In genomic region chr2:219405451-219405850, GRCh38 we compare ENCODE assay signal across 17 cellular contexts. TPM values are rescaled to one million over a fixed set of nuclear protein-coding genes. Genes with fewer than 3 reads are reported as not detected.
DNase-seq lines count a peak whose midpoint lies in the region; ATAC-seq, FAIRE-seq and TF ChIP-seq lines count a peak whose summit lies in the region.
"Had no signal": no experiment of that assay in that cellular context is flagged by ENCODE, and none has a peak within 500 bp of the region (broad histone marks: within the 10 kb centered on the region; RNA-seq: fewer than 3 reads in every experiment).

No MANE protein-coding gene starts in this region.

- H3K36me3 ChIP-seq in GM23338 (ENCODE audit: insufficient read depth) (no peaks in the 10 kb centered on the region), H1 (ENCODE audit: control insufficient read depth in 2 of 4, insufficient read depth in 4 of 4, low read length in 3 of 4) (no peaks in the 10 kb centered on the region), adrenal gland (replicated peaks in 1 of 2) (no peaks in the 10 kb centered on the region)
- H3K36me3 ChIP-seq: ovary had no signal

- H3K23me2 ChIP-seq in H1 (ENCODE audit: low read depth, low read length) = no peaks in the 10 kb centered on the region

- 0 out of 2 replicates have a peak overlapping the region, but pooled peaks have one; percentile 65 for H3K4me2 ChIP-seq in GM23338
- no peak overlapping the region for H3K4me2 ChIP-seq in H1 (ENCODE audit: insufficient read depth in 1 of 2, low read depth in 2 of 2, low read length in 2 of 2)

- H4K91ac ChIP-seq in H1 (replicated peaks; ENCODE audit: insufficient read length, low read length) = no peak overlapping the region

- H3K4ac ChIP-seq in H1 (replicated peaks; ENCODE audit: insufficient read length, low read depth, low read length) = no peak overlapping the region

- no peaks in the 10 kb centered on the region for H3K36me3 Mint-ChIP-seq in GM23338 (ENCODE audit: low read depth)
- H3K36me3 Mint-ChIP-seq: activated naive CD8-positive, alpha-beta T cell treated with anti-CD3 and anti-CD28 coated beads, Interleukin-2, amount 10 ng/mL, durations not matched to agents 7 days and 5 days had no signal

- peak; percentile 60 to 73 for TF ChIP-seq RAD21 in H1 (IDR thresholded peaks at IDR 0.05 in 1 of 2, conservative IDR thresholded peaks at IDR 0.05 in 1 of 2; ENCODE audit: low read depth in 2 of 2, low read length in 2 of 2)

- H3K4me3 ChIP-seq in GM23338 (no peak overlapping the region), H1 (ENCODE audit: extremely low read depth in 1 of 4, insufficient read depth in 2 of 4, low read depth in 3 of 4, low read length in 4 of 4) (no peak overlapping the region), retinal pigment epithelial cell (ENCODE audit: low read length) (no peak overlapping the region), adrenal gland (no peak overlapping the region)
- H3K4me3 ChIP-seq: ovary had no signal

- H3K56ac ChIP-seq in H1 (replicated peaks; ENCODE audit: insufficient read length, low read depth, low read length) = no peak overlapping the region

- H2BK5ac ChIP-seq in H1 (ENCODE audit: low read depth, low read length) = no peak overlapping the region

- no peak for FAIRE-seq in H1 (lab: Jason Lieb, UNC)

- H3K9me3 ChIP-seq in H1 (ENCODE audit: insufficient read depth in 2 of 2, low read depth in 1 of 2, low read length in 1 of 2) = no peaks in the 10 kb centered on the region
- no peaks in the 10 kb centered on the region for H3K9me3 ChIP-seq in adrenal gland (replicated peaks in 1 of 3)
- H3K9me3 ChIP-seq: ovary had no signal

- no peak overlapping the region for H2BK12ac ChIP-seq in H1 (ENCODE audit: low read depth, low read length)

- DNase-seq in GM23338 (ENCODE audit: low spot score) = peak; percentile 59
- DNase-seq in H1 (ENCODE audit: low read depth in 1 of 2, low spot score in 2 of 2) = peak in 1 of 2 experiments; percentile 65
- peak; percentile 72 for DNase-seq in islet precursor cell
- DNase-seq in retinal pigment epithelial cell (ENCODE audit: low read depth) = no peak
- no peak for DNase-seq in germinal center (ENCODE audit: low spot score)
- no peak for DNase-seq in activated CD4-positive, CD25-positive, alpha-beta regulatory T cell treated with anti-CD3 and anti-CD28 coated beads, Interleukin-2, amount 50 U/mL, for 72 hours
- no peak for DNase-seq in hypothalamus (lab: John Stamatoyannopoulos, UW)
- DNase-seq in adrenal gland = no peak
- DNase-seq: activated CD4-positive, CD25-positive, alpha-beta regulatory T cell; activated naive CD8-positive, alpha-beta T cell treated with anti-CD3 and anti-CD28 coated beads, Interleukin-2, amount 10 ng/mL, durations not matched to agents 7 days and 5 days; AML-193; MV-4-11; NCI-H2171; stimulated activated CD4-positive, alpha-beta T cell treated with anti-CD3 and anti-CD28 coated beads, Interleukin-2, amount 100 ng/mL, for 24 hours had no signal

- H2AFZ ChIP-seq in GM23338 = peak overlapping the region; percentile 97
- no peak overlapping the region for H2AFZ ChIP-seq in H1 (ENCODE audit: low read length)

- CTCF ChIA-PET in H1 (lab: Charles Lee; ENCODE audit: partially characterized antibody) = interaction anchor here (1.2 to 13.0 kb wide), 22 partner anchors 10 to 376 kb away, joined by 3 to 407 read pairs (median 38); partner anchors contain the start of genes DES, DNPEP, GMPPA and SPEG

- H3K18ac ChIP-seq in H1 (ENCODE audit: extremely low read depth, low read length) = no peak overlapping the region

- peak; percentile 80 for ATAC-seq in GM23338
- ATAC-seq: HCT116 had no signal

- H4K8ac ChIP-seq in H1 (ENCODE audit: extremely low read depth, insufficient read depth, low read length) = no peak overlapping the region

- no peak overlapping the region for H2AK5ac ChIP-seq in H1 (ENCODE audit: low read depth, low read length)

- no peaks in the 10 kb centered on the region for H3K79me1 ChIP-seq in H1 (ENCODE audit: low read depth, low read length)

- H3K27me3 Mint-ChIP-seq in GM23338 (ENCODE audit: insufficient read depth, low read depth, poor library complexity) = peaks cover 13% of the 10 kb centered on the region

- no peaks in the 10 kb centered on the region for H3K9me3 Mint-ChIP-seq in GM23338
- H3K9me3 Mint-ChIP-seq: activated naive CD8-positive, alpha-beta T cell treated with anti-CD3 and anti-CD28 coated beads, Interleukin-2, amount 10 ng/mL, durations not matched to agents 7 days and 5 days had no signal

- H4K20me1 ChIP-seq in GM23338 (replicated peaks; ENCODE audit: insufficient read depth) (no peaks in the 10 kb centered on the region), H1 (replicated peaks in 1 of 2; ENCODE audit: control insufficient read depth in 1 of 2, insufficient read depth in 2 of 2, low read length in 2 of 2) (no peaks in the 10 kb centered on the region)

- peaks cover 2% of the 10 kb centered on the region; the same call in 1 of the 2 replicates for H3F3A ChIP-seq in GM23338 (replicated peaks; ENCODE audit: low read depth)

- intact Hi-C loops in adrenal gland (cut with DNase I) = loop anchor here (10.0 kb wide), 1 partner anchor 69 kb away; no protein-coding TSS in a partner anchor

- no peak overlapping the region for H3K14ac ChIP-seq in H1 (ENCODE audit: insufficient read length)

- H3K4me3 Mint-ChIP-seq in GM23338 = no peak overlapping the region
- H3K4me3 Mint-ChIP-seq: activated naive CD8-positive, alpha-beta T cell treated with anti-CD3 and anti-CD28 coated beads, Interleukin-2, amount 10 ng/mL, durations not matched to agents 7 days and 5 days had no signal

- TF ChIP-seq CTCF in GM23338 (conservative IDR thresholded peaks at IDR 0.05; ENCODE audit: low read depth in 2 of 2) (peak; percentile 24 to 76; a peak in 3 of 4 replicates), H1 (IDR thresholded peaks at IDR 0.05; ENCODE audit: control extremely low read depth in 1 of 3, insufficient read depth in 1 of 3, low read depth in 1 of 3, low read length in 3 of 3) (peak; percentile 57 to 68 (median 66)), retinal pigment epithelial cell (conservative IDR thresholded peaks at IDR 0.05; ENCODE audit: low read depth, low read length) (peak; percentile 26), adrenal gland (IDR thresholded peaks at IDR 0.05) (no peak)

- no peak overlapping the region for H2BK120ac ChIP-seq in H1 (replicated peaks; ENCODE audit: low read depth, low read length)

- TF ChIP-seq POLR2A in H1 (IDR thresholded peaks at IDR 0.05; ENCODE audit: control extremely low read depth in 1 of 2, low read depth in 2 of 2, low read length in 2 of 2) = no peak
- no peak for TF ChIP-seq POLR2A in adrenal gland (IDR thresholded peaks at IDR 0.05)

- H3K27me3 ChIP-seq in GM23338 (ENCODE audit: insufficient read depth) (no peaks in the 10 kb centered on the region), H1 (replicated peaks in 1 of 4; ENCODE audit: control insufficient read depth in 3 of 4, extremely low read depth in 1 of 4, insufficient read depth in 3 of 4, low read length in 3 of 4) (peaks cover 0 to 2% (median 0%) of the 10 kb centered on the region in 4 experiments; a peak in 1 of 7 replicates), adrenal gland (no peaks in the 10 kb centered on the region)
- H3K27me3 ChIP-seq: ovary had no signal

- WGBS in H1 (ENCODE audit: extremely low coverage in 1 of 2, insufficient coverage in 1 of 2, insufficient read length in 1 of 2, insufficient replicate concordance in 2 of 2, low coverage in 1 of 2, low lambda C conversion rate in 2 of 2, missing lambda C conversion rate in 1 of 2), 2 experiments = 68% methylated on average over 9 of the region's 9 CpGs; no CpG with 5 or more reads in 1 of the 2 experiments
- WGBS in adrenal gland, 4 donors = 78 to 89% (median 83%) methylated on average over 4 to 9 of the region's 9 CpGs

- POLR2A ChIA-PET in H1 (lab: Charles Lee; ENCODE audit: partially characterized antibody) = interaction anchor here (1.3 to 2.5 kb wide), 2 partner anchors 12 to 17 kb away, joined by 8 to 17 read pairs; partner anchors contain the start of genes DES and DNPEP

- peak overlapping the region; percentile 60; the same call in 1 of the 2 replicates for H3K27ac Mint-ChIP-seq in GM23338
- H3K27ac Mint-ChIP-seq: activated naive CD8-positive, alpha-beta T cell treated with anti-CD3 and anti-CD28 coated beads, Interleukin-2, amount 10 ng/mL, durations not matched to agents 7 days and 5 days had no signal

- no peak overlapping the region for H3K9ac ChIP-seq in H1 (replicated peaks in 1 of 4; ENCODE audit: extremely low read depth in 1 of 4, low read depth in 3 of 4, low read length in 3 of 4)

- no peak for TF ChIP-seq EP300 in H1 (IDR thresholded peaks at IDR 0.05; ENCODE audit: borderline replicate concordance in 1 of 2, low read depth in 2 of 2, low read length in 2 of 2)

- H3K27ac ChIP-seq in GM23338 (ENCODE audit: low read depth) (no peak overlapping the region), H1 (ENCODE audit: low read depth, low read length) (no peak overlapping the region), adrenal gland (no peak overlapping the region)

- H3K9me2 ChIP-seq in GM23338 (ENCODE audit: insufficient read depth) = no peaks in the 10 kb centered on the region

- peaks cover 16% of the 10 kb centered on the region for H3K4me1 ChIP-seq in GM23338 (ENCODE audit: insufficient read depth)
- H3K4me1 ChIP-seq in H1 (replicated peaks in 1 of 4; ENCODE audit: control insufficient read depth in 3 of 4, insufficient read depth in 4 of 4, low read length in 3 of 4) = peaks cover 0 to 16% (median 6%) of the 10 kb centered on the region in 4 experiments; a peak in 6 of 7 replicates
- H3K4me1 ChIP-seq in adrenal gland (replicated peaks in 1 of 2) = no peaks in the 10 kb centered on the region

- H3K4me1 Mint-ChIP-seq in GM23338 = peaks cover 31% of the 10 kb centered on the region
- H3K4me1 Mint-ChIP-seq: activated naive CD8-positive, alpha-beta T cell treated with anti-CD3 and anti-CD28 coated beads, Interleukin-2, amount 10 ng/mL, durations not matched to agents 7 days and 5 days had no signal

- no peak overlapping the region for H4K5ac ChIP-seq in H1 (ENCODE audit: insufficient read length, low read depth, low read length)

- H2BK15ac ChIP-seq in H1 (ENCODE audit: low read length) = no peak overlapping the region

- no peak overlapping the region; the same call in 1 of the 2 replicates for H2BK20ac ChIP-seq in H1 (ENCODE audit: low read length)

- H3K23ac ChIP-seq in H1 (ENCODE audit: insufficient read length) = no peak overlapping the region

- H3K79me2 ChIP-seq in GM23338 (replicated peaks; ENCODE audit: insufficient read depth) (no peaks in the 10 kb centered on the region), H1 (ENCODE audit: control insufficient read depth in 1 of 2, insufficient read depth in 2 of 2, low read length in 2 of 2) (no peaks in the 10 kb centered on the region)

RNA-seq across cellular contexts. Expression of gene DES, which starts 12.7 kb away (rescaled TPM):
- 2.0 and 6.1 TPM in 2 replicates for total RNA-seq in GM23338 (2014; rRNA removed; shearing (Covaris generic))
- polyA plus RNA-seq in GM23338 (2016; fragmentation: Nextera tagmentation; extraction: Ambion mirVana) = 1.0 and 1.3 TPM in 2 replicates
- total RNA-seq in H1 (2021; fragmentation: NEBNext Ultra II Directional; extraction: Animal tissue kit (Norgen Biotek cat#: 25700)) = 1.5 and 1.8 TPM in 2 replicates
- 3.8 and 4.3 TPM in 2 replicates for polyA plus RNA-seq in H1 (2011; rRNA removed)
- 5.0 TPM for polyA plus RNA-seq in H1 (2011; cell fraction: cytosol; rRNA removed)
- polyA plus RNA-seq in H1 (2011; cell fraction: nucleus; rRNA removed) = 3.5 TPM
- 2.0 to 3.8 TPM (median 3.0 TPM) in 4 replicates for polyA plus RNA-seq in H1 (2012, experiment 1 of 2)
- 1.8 TPM for polyA plus RNA-seq in H1 (2012, experiment 2 of 2)
- polyA plus RNA-seq in H1 (2013, experiment 1 of 2) = 1.2 TPM
- polyA plus RNA-seq in H1 (2013, experiment 2 of 2) = 2.2 TPM
- polyA minus RNA-seq in H1 (2011; rRNA and poly(A)+ RNA removed) = 7.1 and 14.3 TPM in 2 replicates
- polyA minus RNA-seq in H1 (2011; cell fraction: cytosol; rRNA and poly(A)+ RNA removed) = 5.7 TPM
- polyA minus RNA-seq in H1 (2011; cell fraction: nucleus; rRNA and poly(A)+ RNA removed) = 2.7 TPM
- 10 to 100 TPM in 3 of 8 donors, 1 to 10 TPM in 5; 2.0 to 46.5 (median 8.6) TPM for total RNA-seq in adrenal gland
- 100 to 1,000 TPM in 1 of 3 donors, 10 to 100 TPM in 2; 58.4 to 283 (median 60.1) TPM for polyA plus RNA-seq in adrenal gland
- total RNA-seq: activated naive CD8-positive, alpha-beta T cell treated with anti-CD3 and anti-CD28 coated beads, Interleukin-2, amount 10 ng/mL, durations not matched to agents 7 days and 5 days; dermis microvascular lymphatic vessel endothelial cell had no signal

RNA-seq across cellular contexts. Expression of gene DNPEP, which starts 17.7 kb away (rescaled TPM):
- 58.8 and 67.9 TPM in 2 replicates for total RNA-seq in GM23338 (2014; rRNA removed; shearing (Covaris generic))
- 44.9 and 49.2 TPM in 2 replicates for polyA plus RNA-seq in GM23338 (2016; fragmentation: Nextera tagmentation; extraction: Ambion mirVana)
- total RNA-seq in H1 (2021; fragmentation: NEBNext Ultra II Directional; extraction: Animal tissue kit (Norgen Biotek cat#: 25700)) = 59.8 and 64.2 TPM in 2 replicates
- polyA plus RNA-seq in H1 (2011; rRNA removed) = 109 and 142 TPM in 2 replicates
- polyA plus RNA-seq in H1 (2011; cell fraction: cytosol; rRNA removed) = 96.0 TPM
- 161 TPM for polyA plus RNA-seq in H1 (2011; cell fraction: nucleus; rRNA removed)
- polyA plus RNA-seq in H1 (2012, experiment 1 of 2) = 58.5 to 91.4 TPM (median 86.2 TPM) in 4 replicates
- 101 TPM for polyA plus RNA-seq in H1 (2012, experiment 2 of 2)
- 58.4 TPM for polyA plus RNA-seq in H1 (2013, experiment 1 of 2)
- 61.5 TPM for polyA plus RNA-seq in H1 (2013, experiment 2 of 2)
- 69.7 and 71.8 TPM in 2 replicates for polyA minus RNA-seq in H1 (2011; rRNA and poly(A)+ RNA removed)
- 32.7 TPM for polyA minus RNA-seq in H1 (2011; cell fraction: cytosol; rRNA and poly(A)+ RNA removed)
- polyA minus RNA-seq in H1 (2011; cell fraction: nucleus; rRNA and poly(A)+ RNA removed) = 55.3 TPM
- 10 to 100 TPM; 33.5 to 59.2 (median 53.5) TPM for total RNA-seq in adrenal gland
- 100 to 1,000 TPM in 1 of 3 donors, 10 to 100 TPM in 2; 30.0 to 107 (median 93.9) TPM for polyA plus RNA-seq in adrenal gland

RNA-seq across cellular contexts. Expression of gene SPEG, which starts 29.2 kb away (rescaled TPM):
- 32.4 and 32.6 TPM in 2 replicates for total RNA-seq in GM23338 (2014; rRNA removed; shearing (Covaris generic))
- polyA plus RNA-seq in GM23338 (2016; fragmentation: Nextera tagmentation; extraction: Ambion mirVana) = 12.6 and 12.9 TPM in 2 replicates
- 32.0 and 36.7 TPM in 2 replicates for total RNA-seq in H1 (2021; fragmentation: NEBNext Ultra II Directional; extraction: Animal tissue kit (Norgen Biotek cat#: 25700))
- 19.9 and 37.1 TPM in 2 replicates for polyA plus RNA-seq in H1 (2011; rRNA removed)
- polyA plus RNA-seq in H1 (2011; cell fraction: cytosol; rRNA removed) = 41.0 TPM
- polyA plus RNA-seq in H1 (2011; cell fraction: nucleus; rRNA removed) = 98.6 TPM
- polyA plus RNA-seq in H1 (2012, experiment 1 of 2) = 20.0 to 41.3 TPM (median 36.9 TPM) in 4 replicates
- polyA plus RNA-seq in H1 (2012, experiment 2 of 2) = 18.5 TPM
- polyA plus RNA-seq in H1 (2013, experiment 1 of 2) = 41.2 TPM
- polyA plus RNA-seq in H1 (2013, experiment 2 of 2) = 36.3 TPM
- polyA minus RNA-seq in H1 (2011; rRNA and poly(A)+ RNA removed) = 7.1 and 12.4 TPM in 2 replicates
- 13.4 TPM for polyA minus RNA-seq in H1 (2011; cell fraction: cytosol; rRNA and poly(A)+ RNA removed)
- 39.5 TPM for polyA minus RNA-seq in H1 (2011; cell fraction: nucleus; rRNA and poly(A)+ RNA removed)
- 10 to 100 TPM in 1 of 8 donors, 1 to 10 TPM in 5, under 1 TPM in 2; 0.66 to 14.8 (median 3.9) TPM for total RNA-seq in adrenal gland
- 100 to 1,000 TPM in 1 of 3 donors, 10 to 100 TPM in 1, 1 to 10 TPM in 1; 4.3 to 178 (median 40.1) TPM for polyA plus RNA-seq in adrenal gland

Comparison
In these comparisons a context has a peak if more than half of its experiments do, and no peak if none do; other contexts are left out.
1. DNase-seq: peak in GM23338 (single experiment) and islet precursor cell (single experiment); none in retinal pigment epithelial cell (single experiment), germinal center (single experiment), activated CD4-positive, CD25-positive, alpha-beta regulatory T cell treated with anti-CD3 and anti-CD28 coated beads, Interleukin-2, amount 50 U/mL, for 72 hours (single experiment), hypothalamus (0 of 51) and adrenal gland (0 of 7).
2. CTCF ChIP-seq: peak in GM23338 (2 of 2), H1 (3 of 3) and retinal pigment epithelial cell (single experiment); none in adrenal gland (0 of 6).